15 cellular contexts compared by ENCODE assay signal in the genomic region with DNA sequence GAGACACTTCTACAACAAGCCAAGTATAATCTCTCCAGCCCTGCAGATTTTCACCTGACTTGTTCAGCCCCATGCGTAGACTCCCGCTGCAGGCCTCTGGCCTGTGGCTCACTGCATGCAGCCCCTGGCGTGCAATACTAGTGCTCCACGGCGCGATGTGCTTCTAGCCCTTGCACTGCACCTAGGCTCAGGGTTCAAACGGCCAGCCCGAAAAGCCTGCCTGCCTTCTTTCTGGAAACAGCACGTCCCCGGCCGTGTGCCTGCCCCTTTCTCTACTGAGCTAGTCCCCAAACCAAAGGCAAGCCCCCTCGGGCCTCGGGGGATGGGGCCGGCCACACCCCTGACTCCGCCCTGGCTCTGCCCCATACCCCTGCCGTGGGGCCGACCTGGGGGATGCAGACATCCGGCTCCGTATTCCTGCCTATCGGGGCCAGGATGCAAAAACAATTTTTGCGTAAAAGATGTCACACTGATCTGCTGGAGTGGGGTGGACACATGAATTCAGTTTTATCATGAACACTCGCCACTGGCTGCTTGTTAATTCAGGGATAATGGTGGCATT. TPM values are rescaled to one million over a fixed set of nuclear protein-coding genes. Genes with fewer than 3 reads are reported as not detected.
A peak's percentile ranks its signal among the peaks of the same experiment; 100 is the strongest.
DNase-seq lines count a peak whose midpoint lies in the region; ATAC-seq and TF ChIP-seq lines count a peak whose summit lies in the region.
"Had no signal": no experiment of that assay in that cellular context is flagged by ENCODE, and none has a peak within 500 bp of the region (broad histone marks: within the 10 kb centered on the region; RNA-seq: fewer than 3 reads in every experiment).

No MANE protein-coding gene starts in this region.

- H3K4me1 Mint-ChIP-seq in activated T-cell treated with anti-CD3 and anti-CD28 coated beads, Interleukin-2, amount 50 U/mL, for 4 hours (ENCODE audit: low read depth): peaks cover 16% of the 10 kb centered on the region
- peaks cover 13% of the 10 kb centered on the region for H3K4me1 Mint-ChIP-seq in activated T-cell treated with anti-CD3 and anti-CD28 coated beads, Interleukin-2, amount 50 U/mL, for 72 hours (ENCODE audit: low read depth)
- peaks cover 25% of the 10 kb centered on the region for H3K4me1 Mint-ChIP-seq in activated naive CD8-positive, alpha-beta T cell treated with anti-CD3 and anti-CD28 coated beads for 36 hours
- H3K4me1 Mint-ChIP-seq in stimulated activated naive B cell treated with anti-CD40 and anti-IgM and Interleukin-4, amounts not matched to agents 10 μg/mL and 1 μg/mL and 100 μg/mL, for 72 hours: peaks cover 10 to 23% of the 10 kb centered on the region in 2 donors

- no peak for DNase-seq in activated T-cell treated with anti-CD3 and anti-CD28 coated beads, Interleukin-2, amount 50 U/mL, for 4 hours
- no peak for DNase-seq in activated T-cell treated with anti-CD3 and anti-CD28 coated beads, Interleukin-2, amount 50 U/mL, for 72 hours
- DNase-seq in activated naive CD8-positive, alpha-beta T cell treated with anti-CD3 and anti-CD28 coated beads for 36 hours: peak; percentile 18
- DNase-seq in iPS-NIHi7 (ENCODE audit: extremely low spot score): peak; percentile 83
- no peak for DNase-seq in stimulated activated naive B cell treated with anti-CD40 and anti-IgM and Interleukin-4, amounts not matched to agents 10 μg/mL and 1 μg/mL and 100 μg/mL, for 72 hours
- DNase-seq in thyroid gland: no peak
- DNase-seq: ACHN; activated CD8-positive, alpha-beta memory T cell treated with anti-CD3 and anti-CD28 coated beads, Interleukin-2, amount 10 ng/mL, durations not matched to agents 7 days and 5 days; NCI-H146; NCI-H526 treated with DMSO at 0.1 percent for 48 hours; small intestine; transverse colon had no signal

- peaks cover 7% of the 10 kb centered on the region for H3K36me3 Mint-ChIP-seq in activated T-cell treated with anti-CD3 and anti-CD28 coated beads, Interleukin-2, amount 50 U/mL, for 4 hours (ENCODE audit: insufficient read depth)
- peaks cover 0 to 4% of the 10 kb centered on the region in 2 donors for H3K36me3 Mint-ChIP-seq in activated T-cell treated with anti-CD3 and anti-CD28 coated beads, Interleukin-2, amount 50 U/mL, for 72 hours (ENCODE audit: insufficient read depth in 2 of 2)
- no peaks in the 10 kb centered on the region for H3K36me3 Mint-ChIP-seq in activated naive CD8-positive, alpha-beta T cell treated with anti-CD3 and anti-CD28 coated beads for 36 hours
- H3K36me3 Mint-ChIP-seq in stimulated activated naive B cell treated with anti-CD40 and anti-IgM and Interleukin-4, amounts not matched to agents 10 μg/mL and 1 μg/mL and 100 μg/mL, for 72 hours: peaks cover 0 to 20% of the 10 kb centered on the region in 2 donors
- H3K36me3 Mint-ChIP-seq: activated CD8-positive, alpha-beta memory T cell treated with anti-CD3 and anti-CD28 coated beads, Interleukin-2, amount 10 ng/mL, durations not matched to agents 7 days and 5 days; natural killer cell treated with Interleukin-12 subunit alpha and Interleukin-12 subunit beta and Interleukin-15 and Interleukin-18, amount 100 ng/mL, for 72 hours had no signal

- TF ChIP-seq POLR2A in GM18505 (IDR thresholded peaks at IDR 0.05; ENCODE audit: borderline replicate concordance, extremely low read depth, insufficient read depth, insufficient read length): no peak
- TF ChIP-seq POLR2A in thyroid gland (IDR thresholded peaks at IDR 0.05): no peak

- H3K27me3 Mint-ChIP-seq in activated T-cell treated with anti-CD3 and anti-CD28 coated beads, Interleukin-2, amount 50 U/mL, for 4 hours (ENCODE audit: low read depth): no peaks in the 10 kb centered on the region
- H3K27me3 Mint-ChIP-seq in activated T-cell treated with anti-CD3 and anti-CD28 coated beads, Interleukin-2, amount 50 U/mL, for 72 hours (ENCODE audit: low read depth): no peaks in the 10 kb centered on the region
- no peaks in the 10 kb centered on the region for H3K27me3 Mint-ChIP-seq in activated naive CD8-positive, alpha-beta T cell treated with anti-CD3 and anti-CD28 coated beads for 36 hours
- H3K27me3 Mint-ChIP-seq in stimulated activated naive B cell treated with anti-CD40 and anti-IgM and Interleukin-4, amounts not matched to agents 10 μg/mL and 1 μg/mL and 100 μg/mL, for 72 hours: no peaks in the 10 kb centered on the region

- no peak overlapping the region for H3K27ac ChIP-seq in thyroid gland
- H3K27ac ChIP-seq: transverse colon had no signal

- H3K9me3 ChIP-seq in thyroid gland: no peaks in the 10 kb centered on the region
- H3K9me3 ChIP-seq: transverse colon had no signal

- ATAC-seq in activated T-cell treated with anti-CD3 and anti-CD28 coated beads, Interleukin-2, amount 50 U/mL, for 4 hours: peak; percentile 41 to 53
- ATAC-seq in activated T-cell treated with anti-CD3 and anti-CD28 coated beads, Interleukin-2, amount 50 U/mL, for 72 hours (replicated peaks in 1 of 2): no peak
- peak; percentile 15 to 31 for ATAC-seq in stimulated activated naive B cell treated with anti-CD40 and anti-IgM and Interleukin-4, amounts not matched to agents 10 μg/mL and 1 μg/mL and 100 μg/mL, for 72 hours (replicated peaks)
- no peak for ATAC-seq in HG03354 (IDR thresholded peaks at IDR 0.05; ENCODE audit: poor library complexity, severe bottlenecking, unreplicated experiment)
- ATAC-seq in GM18505 (IDR thresholded peaks at IDR 0.05; ENCODE audit: unreplicated experiment): no peak
- ATAC-seq: activated CD8-positive, alpha-beta memory T cell treated with anti-CD3 and anti-CD28 coated beads, Interleukin-2, amount 10 ng/mL, durations not matched to agents 7 days and 5 days had no signal

- H3K27me3 ChIP-seq in thyroid gland: no peaks in the 10 kb centered on the region
- H3K27me3 ChIP-seq: transverse colon had no signal

- intact Hi-C loops in thyroid gland (cut with DNase I): no loop called here

- no peak overlapping the region for H3K27ac Mint-ChIP-seq in activated T-cell treated with anti-CD3 and anti-CD28 coated beads, Interleukin-2, amount 50 U/mL, for 72 hours
- no peak overlapping the region for H3K27ac Mint-ChIP-seq in activated naive CD8-positive, alpha-beta T cell treated with anti-CD3 and anti-CD28 coated beads for 36 hours
- no peak overlapping the region for H3K27ac Mint-ChIP-seq in stimulated activated naive B cell treated with anti-CD40 and anti-IgM and Interleukin-4, amounts not matched to agents 10 μg/mL and 1 μg/mL and 100 μg/mL, for 72 hours
- H3K27ac Mint-ChIP-seq: activated CD8-positive, alpha-beta memory T cell treated with anti-CD3 and anti-CD28 coated beads, Interleukin-2, amount 10 ng/mL, durations not matched to agents 7 days and 5 days had no signal

- 27 to 31% methylated on average over 15 to 17 of the region's 22 CpGs for WGBS in thyroid gland, 2 donors

- TF ChIP-seq CTCF in thyroid gland (IDR thresholded peaks at IDR 0.05): no peak

- no peak overlapping the region for H3K4me3 Mint-ChIP-seq in activated T-cell treated with anti-CD3 and anti-CD28 coated beads, Interleukin-2, amount 50 U/mL, for 4 hours
- H3K4me3 Mint-ChIP-seq in activated T-cell treated with anti-CD3 and anti-CD28 coated beads, Interleukin-2, amount 50 U/mL, for 72 hours: peak overlapping the region in 1 of 2 donors; percentile 14
- peak overlapping the region; percentile 24 for H3K4me3 Mint-ChIP-seq in activated naive CD8-positive, alpha-beta T cell treated with anti-CD3 and anti-CD28 coated beads for 36 hours
- H3K4me3 Mint-ChIP-seq in stimulated activated naive B cell treated with anti-CD40 and anti-IgM and Interleukin-4, amounts not matched to agents 10 μg/mL and 1 μg/mL and 100 μg/mL, for 72 hours: no peak overlapping the region
- H3K4me3 Mint-ChIP-seq: activated CD8-positive, alpha-beta memory T cell treated with anti-CD3 and anti-CD28 coated beads, Interleukin-2, amount 10 ng/mL, durations not matched to agents 7 days and 5 days; natural killer cell treated with Interleukin-12 subunit alpha and Interleukin-12 subunit beta and Interleukin-15 and Interleukin-18, amount 100 ng/mL, for 72 hours had no signal

- H3K4me1 ChIP-seq in thyroid gland: peaks cover 0 to 4% of the 10 kb centered on the region in 2 donors
- H3K4me1 ChIP-seq: transverse colon had no signal

- H3K4me3 ChIP-seq in thyroid gland (replicated peaks in 1 of 3): no peak overlapping the region
- H3K4me3 ChIP-seq: transverse colon had no signal

- H3K9me3 Mint-ChIP-seq in activated T-cell treated with anti-CD3 and anti-CD28 coated beads, Interleukin-2, amount 50 U/mL, for 4 hours: no peaks in the 10 kb centered on the region
- H3K9me3 Mint-ChIP-seq in activated T-cell treated with anti-CD3 and anti-CD28 coated beads, Interleukin-2, amount 50 U/mL, for 72 hours: no peaks in the 10 kb centered on the region
- no peaks in the 10 kb centered on the region for H3K9me3 Mint-ChIP-seq in activated naive CD8-positive, alpha-beta T cell treated with anti-CD3 and anti-CD28 coated beads for 36 hours
- H3K9me3 Mint-ChIP-seq in stimulated activated naive B cell treated with anti-CD40 and anti-IgM and Interleukin-4, amounts not matched to agents 10 μg/mL and 1 μg/mL and 100 μg/mL, for 72 hours: no peaks in the 10 kb centered on the region
- H3K9me3 Mint-ChIP-seq: natural killer cell treated with Interleukin-12 subunit alpha and Interleukin-12 subunit beta and Interleukin-15 and Interleukin-18, amount 100 ng/mL, for 72 hours had no signal

- peaks cover 14 to 20% of the 10 kb centered on the region in 2 donors for H3K36me3 ChIP-seq in thyroid gland

RNA-seq across cellular contexts. Expression of a gene that starts 26.3 kb away (rescaled TPM):
- 10 to 100 TPM; 43.0 to 48.1 (median 44.8) TPM for total RNA-seq in activated T-cell treated with anti-CD3 and anti-CD28 coated beads, Interleukin-2, amount 50 U/mL, for 4 hours
- total RNA-seq in activated T-cell treated with anti-CD3 and anti-CD28 coated beads, Interleukin-2, amount 50 U/mL, for 72 hours: 10 to 100 TPM; 53.5 to 72.6 TPM
- total RNA-seq in activated naive CD8-positive, alpha-beta T cell treated with anti-CD3 and anti-CD28 coated beads for 36 hours: 10 to 100 TPM; 42.4 to 44.4 TPM
- 10 to 100 TPM; 38.6 to 77.8 (median 55.3) TPM for total RNA-seq in thyroid gland

Comparison
In these comparisons a context has a peak if more than half of its experiments do, and no peak if none do; other contexts are left out.
1. ATAC-seq: peak in activated T-cell treated with anti-CD3 and anti-CD28 coated beads, Interleukin-2, amount 50 U/mL, for 4 hours (2 of 2) and stimulated activated naive B cell treated with anti-CD40 and anti-IgM and Interleukin-4, amounts not matched to agents 10 μg/mL and 1 μg/mL and 100 μg/mL, for 72 hours (2 of 2); none in activated T-cell treated with anti-CD3 and anti-CD28 coated beads, Interleukin-2, amount 50 U/mL, for 72 hours (0 of 2), HG03354 (single experiment) and GM18505 (single experiment).
2. DNase-seq: peak in activated naive CD8-positive, alpha-beta T cell treated with anti-CD3 and anti-CD28 coated beads for 36 hours (single experiment) and iPS-NIHi7 (single experiment); none in activated T-cell treated with anti-CD3 and anti-CD28 coated beads, Interleukin-2, amount 50 U/mL, for 4 hours (single experiment), activated T-cell treated with anti-CD3 and anti-CD28 coated beads, Interleukin-2, amount 50 U/mL, for 72 hours (0 of 2), stimulated activated naive B cell treated with anti-CD40 and anti-IgM and Interleukin-4, amounts not matched to agents 10 μg/mL and 1 μg/mL and 100 μg/mL, for 72 hours (single experiment) and thyroid gland (0 of 2).